28 cellular contexts compared by ENCODE assay signal in the genomic region with DNA sequence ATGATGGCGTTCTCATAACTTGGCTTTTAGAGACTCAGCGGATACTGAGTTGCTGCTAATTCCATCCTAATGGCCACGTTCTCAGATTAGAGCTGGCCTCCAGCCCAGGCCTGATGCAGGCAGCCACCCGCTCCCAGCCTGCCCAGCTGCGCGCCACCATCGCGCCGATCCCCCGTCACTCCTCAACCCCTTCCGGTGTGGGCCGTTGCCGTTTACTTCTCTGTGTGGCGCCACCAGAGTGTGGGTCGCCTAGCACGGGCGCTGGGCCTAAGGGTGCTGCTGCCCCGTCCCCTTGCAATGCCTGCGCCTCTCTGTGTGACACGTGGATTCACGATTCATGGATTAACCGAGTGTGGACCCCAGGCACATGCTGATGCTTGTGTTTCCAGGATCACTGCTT.
"Had no signal": no experiment of that assay in that cellular context is flagged by ENCODE, and none has a peak within 500 bp of the region (broad histone marks: within the 10 kb centered on the region; RNA-seq: fewer than 3 reads in every experiment).

No MANE protein-coding gene starts in this region.

- H3K4me3 ChIP-seq: K562 had no signal

- H3K27ac ChIP-seq: RWPE1 had no signal

- FAIRE-seq: astrocyte, K562 had no signal

- DNase-seq: activated CD4-positive, alpha-beta T cell treated with anti-CD3 and anti-CD28 coated beads for 48 hours; activated CD4-positive, alpha-beta T cell treated with anti-CD3 and anti-CD28 coated beads, Interleukin-2, amount 50 U/mL, for 4 hours; activated CD4-positive, CD25-positive, alpha-beta regulatory T cell treated with anti-CD3 and anti-CD28 coated beads, Interleukin-2, amount 50 U/mL, for 72 hours; activated CD8-positive, alpha-beta memory T cell treated with anti-CD3 and anti-CD28 coated beads, Interleukin-2, amount 50 U/mL, for 48 hours; activated CD8-positive, alpha-beta T cell treated with anti-CD3 and anti-CD28 coated beads, Interleukin-2, amount 10 ng/mL, durations not matched to agents 7 days and 5 days; activated gamma-delta T cell; activated naive CD4-positive, alpha-beta T cell treated with anti-CD3 and anti-CD28 coated beads, Interleukin-2, amount 50 U/mL, for 16 hours; activated naive CD8-positive, alpha-beta T cell treated with anti-CD3 and anti-CD28 coated beads, Interleukin-2, amount 50 U/mL, for 24 hours; activated T-cell treated with anti-CD3 and anti-CD28 coated beads, Interleukin-2, amount 50 U/mL, for 1 hour; amniotic stem cell; Karpas-422; MM.1S; NCI-H1105; NCI-H1436; NCI-H1694 treated with DMSO at 0.1 percent for 48 hours; NCI-H2029 treated with DMSO at 0.1 percent for 48 hours; NCI-H510A treated with DMSO at 0.1 percent for 48 hours; NCI-H69; NK-92 treated with Interleukin-12 subunit alpha and Interleukin-12 subunit beta, amount 100 ng/mL, for 24 hours; OCI-M1; SHP77 treated with DMSO at 0.1 percent for 48 hours; T-helper 17 cell; T-helper 9 cell had no signal

- ATAC-seq: activated CD8-positive, alpha-beta T cell treated with anti-CD3 and anti-CD28 coated beads, Interleukin-2, amount 10 ng/mL, durations not matched to agents 7 days and 5 days; activated naive CD8-positive, alpha-beta T cell treated with anti-CD3 and anti-CD28 coated beads, Interleukin-2, amount 50 U/mL, for 24 hours; K562; Panc1; T-helper 17 cell; WTC11 had no signal
